In genomic region chr3:10322355-10322715, GRCh38 we compare ENCODE assay signal across 9 cellular contexts.
A peak's percentile ranks its signal among the peaks of the same experiment; 100 is the strongest.
DNase-seq lines count a peak whose midpoint lies in the region; ATAC-seq and TF ChIP-seq lines count a peak whose summit lies in the region.
"Had no signal": no experiment of that assay in that cellular context is flagged by ENCODE, and none has a peak within 500 bp of the region (broad histone marks: within the 10 kb centered on the region; RNA-seq: fewer than 3 reads in every experiment).

No MANE protein-coding gene starts in this region.

- no peak overlapping the region for H3K27ac ChIP-seq in C4-2B

- peak; percentile 60 for TF ChIP-seq CTCF in C4-2B (conservative IDR thresholded peaks at IDR 0.05)
- TF ChIP-seq CTCF in GM13976 (IDR thresholded peaks at IDR 0.05; ENCODE audit: borderline replicate concordance, control extremely low read depth, extremely low read depth, insufficient read depth, missing control alignments), result peak; percentile 52

- ATAC-seq in HG03095 (IDR thresholded peaks at IDR 0.05; ENCODE audit: unreplicated experiment) (no peak), GM19395 (IDR thresholded peaks at IDR 0.05; ENCODE audit: unreplicated experiment) (no peak), GM19467 (IDR thresholded peaks at IDR 0.05; ENCODE audit: unreplicated experiment) (no peak)

- DNase-seq in GM13976 (ENCODE audit: low spot score) (no peak), RPMI8226 (peak; percentile 39), germinal center (ENCODE audit: low spot score) (peak; percentile 52), activated gamma-delta T cell (lab: John Stamatoyannopoulos, UW) (no peak)
- DNase-seq: left cardiac atrium had no signal

- in situ Hi-C loops in GM13976 (cut with MboI; ENCODE audit: low sequenced_read_pairs, unreplicated experiment), result no loop called here

Comparison
In these comparisons a context has a peak if more than half of its experiments do, and no peak if none do; other contexts are left out.
1. DNase-seq: peak in RPMI8226 (single experiment) and germinal center (single experiment); none in GM13976 (single experiment) and activated gamma-delta T cell (single experiment).